ENCODE assay signal across 35 cellular contexts in genomic region chr1:227635596-227635995, GRCh38.
A peak's percentile ranks its signal among the peaks of the same experiment; 100 is the strongest.
DNase-seq lines count a peak whose midpoint lies in the region; ATAC-seq and TF ChIP-seq lines count a peak whose summit lies in the region.
"Had no signal": no experiment of that assay in that cellular context is flagged by ENCODE, and none has a peak within 500 bp of the region (broad histone marks: within the 10 kb centered on the region; RNA-seq: fewer than 3 reads in every experiment).

No MANE protein-coding gene starts in this region.

- H3K27me3 Mint-ChIP-seq in endothelial cell (ENCODE audit: unreplicated experiment), result peaks cover 3% of the 10 kb centered on the region
- H3K27me3 Mint-ChIP-seq in osteocyte (ENCODE audit: unreplicated experiment), result no peaks in the 10 kb centered on the region
- H3K27me3 Mint-ChIP-seq: B cell; CD4-positive, alpha-beta memory T cell; CD4-positive, alpha-beta T cell; CD4-positive, CD25-positive, alpha-beta regulatory T cell; CD8-positive, alpha-beta memory T cell had no signal

- no peak overlapping the region for H3K4me3 ChIP-seq in colonic mucosa
- H3K4me3 ChIP-seq: A549, BLaER1 had no signal

- no peaks in the 10 kb centered on the region for H3K36me3 ChIP-seq in colonic mucosa

- no peaks in the 10 kb centered on the region for H3K27me3 ChIP-seq in colonic mucosa
- H3K27me3 ChIP-seq: BE2C; BLaER1; BLaER1 treated with 17β-estradiol and CSF1 and Interleukin-3, amounts not matched to agents 10 nM and 100 nM had no signal

- no peak overlapping the region for H3K27ac Mint-ChIP-seq in endothelial cell (ENCODE audit: unreplicated experiment)
- no peak overlapping the region for H3K27ac Mint-ChIP-seq in osteocyte (ENCODE audit: unreplicated experiment)
- H3K27ac Mint-ChIP-seq in stimulated activated effector memory CD8-positive, alpha-beta T cell treated with anti-CD3 and anti-CD28 coated beads, Interleukin-12 subunit alpha, Interleukin-12 subunit beta, amount 100 ng/mL, for 72 hours, result peak overlapping the region; percentile 27
- H3K27ac Mint-ChIP-seq: B cell; CD14-positive monocyte; CD4-positive, alpha-beta memory T cell; CD4-positive, alpha-beta T cell; CD8-positive, alpha-beta memory T cell; CD8-positive, alpha-beta T cell had no signal

- H3K4me3 Mint-ChIP-seq in endothelial cell (ENCODE audit: unreplicated experiment) (peak overlapping the region; percentile 70), osteocyte (ENCODE audit: unreplicated experiment) (no peak overlapping the region)
- no peak overlapping the region for H3K4me3 Mint-ChIP-seq in stimulated activated effector memory CD8-positive, alpha-beta T cell treated with anti-CD3 and anti-CD28 coated beads, Interleukin-12 subunit alpha, Interleukin-12 subunit beta, amount 100 ng/mL, for 72 hours
- H3K4me3 Mint-ChIP-seq: B cell; CD14-positive monocyte; CD4-positive, alpha-beta T cell; CD4-positive, CD25-positive, alpha-beta regulatory T cell; CD8-positive, alpha-beta T cell had no signal

- no peak overlapping the region for H3K27ac ChIP-seq in colonic mucosa
- H3K27ac ChIP-seq: 22Rv1; A549; BLaER1; BLaER1 treated with 17β-estradiol and CSF1 and Interleukin-3, amounts not matched to agents 10 nM and 100 nM; C4-2B had no signal

- H3K9ac ChIP-seq in colonic mucosa (ENCODE audit: low read depth in 2 of 2, low read length in 2 of 2), result no peak overlapping the region
- H3K9ac ChIP-seq: BLaER1; BLaER1 treated with 17β-estradiol and CSF1 and Interleukin-3, amounts not matched to agents 10 nM and 100 nM had no signal

- peaks cover 58% of the 10 kb centered on the region for H3K36me3 Mint-ChIP-seq in endothelial cell (ENCODE audit: low read depth, unreplicated experiment)
- peaks cover 14% of the 10 kb centered on the region for H3K36me3 Mint-ChIP-seq in osteocyte (ENCODE audit: unreplicated experiment)
- peaks cover 4% of the 10 kb centered on the region for H3K36me3 Mint-ChIP-seq in stimulated activated effector memory CD8-positive, alpha-beta T cell treated with anti-CD3 and anti-CD28 coated beads, Interleukin-12 subunit alpha, Interleukin-12 subunit beta, amount 100 ng/mL, for 72 hours

- H3K9me3 Mint-ChIP-seq in endothelial cell (ENCODE audit: unreplicated experiment), result peaks cover 20% of the 10 kb centered on the region
- H3K9me3 Mint-ChIP-seq in osteocyte (ENCODE audit: unreplicated experiment), result peaks cover 32% of the 10 kb centered on the region
- peaks cover 28% of the 10 kb centered on the region for H3K9me3 Mint-ChIP-seq in stimulated activated effector memory CD8-positive, alpha-beta T cell treated with anti-CD3 and anti-CD28 coated beads, Interleukin-12 subunit alpha, Interleukin-12 subunit beta, amount 100 ng/mL, for 72 hours

- DNase-seq in endothelial cell (ENCODE audit: low spot score) (no peak), islet precursor cell (peak; percentile 9), osteocyte (ENCODE audit: extremely low spot score, unreplicated experiment) (peak; percentile 59), SKM-1 (lab: John Stamatoyannopoulos, UW; ENCODE audit: unreplicated experiment) (no peak), colonic mucosa (no peak), GM03348 (ENCODE audit: low spot score) (no peak)
- peak in 1 of 2 donors; percentile 20 for DNase-seq in stimulated activated effector memory CD8-positive, alpha-beta T cell treated with anti-CD3 and anti-CD28 coated beads, Interleukin-12 subunit alpha, Interleukin-12 subunit beta, amount 100 ng/mL, for 72 hours (ENCODE audit: low spot score in 2 of 2)
- DNase-seq: 8988T; ACHN; AML-193; BE2C; C1 segment of cervical spinal cord; Caco-2; Calu3; CD4-positive, alpha-beta memory T cell; CD4-positive, alpha-beta T cell; CD4-positive, CD25-positive, alpha-beta regulatory T cell; CD8-positive, alpha-beta memory T cell; CD8-positive, alpha-beta T cell; COR-L47; DMS 273 treated with DMSO at 0.1 percent for 48 hours; DMS153; DMS53; DMS79; DMS79 treated with DMSO at 0.1 percent for 48 hours; DND-41; EL had no signal

- TF ChIP-seq CTCF in endothelial cell (IDR thresholded peaks at IDR 0.05; ENCODE audit: unreplicated experiment) (no peak), osteocyte (IDR thresholded peaks at IDR 0.05) (no peak), colonic mucosa (IDR thresholded peaks at IDR 0.05) (no peak)

- no peaks in the 10 kb centered on the region for H3K4me1 ChIP-seq in colonic mucosa
- H3K4me1 ChIP-seq: A549; BE2C; BLaER1; BLaER1 treated with 17β-estradiol and CSF1 and Interleukin-3, amounts not matched to agents 10 nM and 100 nM; Caco-2 had no signal

- H3K9me3 ChIP-seq in colonic mucosa, result no peaks in the 10 kb centered on the region
- H3K9me3 ChIP-seq: BE2C had no signal

- H3K4me1 Mint-ChIP-seq in endothelial cell (ENCODE audit: unreplicated experiment) (no peaks in the 10 kb centered on the region), osteocyte (ENCODE audit: unreplicated experiment) (no peaks in the 10 kb centered on the region)
- H3K4me1 Mint-ChIP-seq in stimulated activated effector memory CD8-positive, alpha-beta T cell treated with anti-CD3 and anti-CD28 coated beads, Interleukin-12 subunit alpha, Interleukin-12 subunit beta, amount 100 ng/mL, for 72 hours, result peaks cover 10% of the 10 kb centered on the region
- H3K4me1 Mint-ChIP-seq: B cell; CD14-positive monocyte; CD4-positive, CD25-positive, alpha-beta regulatory T cell had no signal

- intact Hi-C loops in colonic mucosa (cut with DNase I), result no loop called here

- no peak for ATAC-seq in stimulated activated effector memory CD8-positive, alpha-beta T cell treated with anti-CD3 and anti-CD28 coated beads, Interleukin-12 subunit alpha, Interleukin-12 subunit beta, amount 100 ng/mL, for 72 hours
- no peak for ATAC-seq in HG03025 (IDR thresholded peaks at IDR 0.05; ENCODE audit: low FRiP score, unreplicated experiment)
- ATAC-seq: A549; CD8-positive, alpha-beta T cell had no signal

Comparison
In these comparisons a context has a peak if more than half of its experiments do, and no peak if none do; other contexts are left out.
1. DNase-seq: peak in islet precursor cell (single experiment) and osteocyte (single experiment); none in endothelial cell (single experiment), SKM-1 (single experiment), colonic mucosa (single experiment) and GM03348 (single experiment).